Comparison of ENCODE assay signal across 12 cellular contexts in the genomic region with DNA sequence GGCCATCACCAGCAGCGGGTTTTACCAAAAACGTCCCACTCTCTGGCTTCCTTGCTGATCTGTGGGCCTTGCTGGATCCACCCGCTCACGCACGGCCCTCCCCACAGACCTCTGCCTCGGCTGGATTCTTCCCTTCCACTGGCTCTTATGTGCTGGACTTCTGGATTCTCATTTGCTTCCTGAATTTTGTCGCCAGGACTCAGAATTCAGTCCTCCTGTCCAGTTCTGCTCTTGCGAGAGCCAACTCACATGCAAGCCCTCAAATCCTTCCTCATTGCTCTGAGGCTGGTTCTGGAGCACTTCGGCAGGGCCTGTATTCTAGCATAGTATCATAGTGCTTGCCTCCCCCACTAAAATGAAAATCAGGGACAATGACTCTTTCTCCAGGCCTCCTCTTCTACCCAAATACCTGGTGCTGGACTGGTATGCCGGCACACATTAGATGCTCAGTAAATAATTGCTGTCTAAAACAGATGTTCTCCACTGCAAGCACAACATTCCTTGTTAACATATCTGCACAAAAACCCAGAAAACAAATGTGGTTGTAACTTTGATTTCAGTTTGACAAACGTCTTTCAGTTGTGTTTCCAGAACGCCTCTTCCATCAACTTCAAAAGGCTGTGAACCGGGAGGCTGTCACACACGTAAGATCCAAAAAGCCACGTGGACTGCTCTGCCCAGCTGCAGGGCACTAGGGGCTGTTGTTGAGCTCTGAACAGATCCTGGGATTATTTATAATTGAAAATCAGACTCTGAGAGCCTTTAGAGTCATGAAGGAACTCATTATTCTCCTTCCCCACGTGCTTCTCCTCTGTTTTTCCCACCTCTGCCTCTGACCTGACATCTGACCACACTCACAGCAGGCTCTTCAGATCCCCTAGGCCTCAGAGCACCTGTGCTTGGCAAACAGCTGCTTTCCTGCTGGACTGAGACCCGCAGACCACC.
DNase-seq lines count a peak whose midpoint lies in the region; ATAC-seq and TF ChIP-seq lines count a peak whose summit lies in the region.
"Had no signal": no experiment of that assay in that cellular context is flagged by ENCODE, and none has a peak within 500 bp of the region (broad histone marks: within the 10 kb centered on the region; RNA-seq: fewer than 3 reads in every experiment).

No MANE protein-coding gene starts in this region.

- no peaks in the 10 kb centered on the region for H3K9me3 ChIP-seq in Peyer's patch

- no peaks in the 10 kb centered on the region for H3K36me3 ChIP-seq in Peyer's patch
- H3K36me3 ChIP-seq: brain microvascular endothelial cell had no signal

- ATAC-seq in HG02870 (IDR thresholded peaks at IDR 0.05; ENCODE audit: unreplicated experiment): peak; percentile 72

- H3K27ac ChIP-seq in cingulate gyrus (ENCODE audit: low read depth, low read length) (peak overlapping the region; percentile 47), Peyer's patch (no peak overlapping the region)
- H3K27ac ChIP-seq: brain microvascular endothelial cell, HL-60 had no signal

- TF ChIP-seq CTCF in Peyer's patch (IDR thresholded peaks at IDR 0.05): no peak

- no peak for TF ChIP-seq POLR2A in Peyer's patch (IDR thresholded peaks at IDR 0.05)

- H3K4me3 ChIP-seq in Peyer's patch: no peak overlapping the region

- peak; percentile 58 for DNase-seq in activated CD4-positive, alpha-beta T cell treated with anti-CD3 and anti-CD28 coated beads for 48 hours
- no peak for DNase-seq in activated CD4-positive, alpha-beta T cell treated with anti-CD3 and anti-CD28 coated beads, Interleukin-2, amount 50 U/mL, for 4 hours
- peak; percentile 39 for DNase-seq in stimulated activated CD8-positive, alpha-beta memory T cell treated with anti-CD3 and anti-CD28 coated beads, Interleukin-4, amount 100 ng/mL, for 48 hours
- DNase-seq in Peyer's patch (no peak), DMS114 treated with DMSO at 0.1 percent for 48 hours (lab: John Stamatoyannopoulos, UW; ENCODE audit: unreplicated experiment) (no peak), mesenteric fat pad (ENCODE audit: low spot score) (no peak)
- DNase-seq: 8988T, brain microvascular endothelial cell, OCI-M1 had no signal

- no peaks in the 10 kb centered on the region for H3K27me3 ChIP-seq in Peyer's patch
- H3K27me3 ChIP-seq: brain microvascular endothelial cell had no signal

- H3K4me1 ChIP-seq in Peyer's patch: no peaks in the 10 kb centered on the region

Comparison
In these comparisons a context has a peak if more than half of its experiments do, and no peak if none do; other contexts are left out.
1. DNase-seq: peak in activated CD4-positive, alpha-beta T cell treated with anti-CD3 and anti-CD28 coated beads for 48 hours (single experiment) and stimulated activated CD8-positive, alpha-beta memory T cell treated with anti-CD3 and anti-CD28 coated beads, Interleukin-4, amount 100 ng/mL, for 48 hours (single experiment); none in activated CD4-positive, alpha-beta T cell treated with anti-CD3 and anti-CD28 coated beads, Interleukin-2, amount 50 U/mL, for 4 hours (0 of 2), Peyer's patch (0 of 3), DMS114 treated with DMSO at 0.1 percent for 48 hours (single experiment) and mesenteric fat pad (single experiment).